34 cellular contexts compared by ENCODE assay signal in genomic region chr16:72043058-72043457, GRCh38. TPM values are rescaled to one million over a fixed set of nuclear protein-coding genes. Genes with fewer than 3 reads are reported as not detected.
"Had no signal": no experiment of that assay in that cellular context is flagged by ENCODE, and none has a peak within 500 bp of the region (broad histone marks: within the 10 kb centered on the region; RNA-seq: fewer than 3 reads in every experiment).

No MANE protein-coding gene starts in this region.

- H3K4me2 ChIP-seq: KMS-11, PC-9 had no signal

- H3K27me3 ChIP-seq: adrenal gland had no signal

- H3K4me1 ChIP-seq: adrenal gland had no signal

- H3K4me3 Mint-ChIP-seq: activated CD8-positive, alpha-beta T cell treated with anti-CD3 and anti-CD28 coated beads for 36 hours; activated naive CD4-positive, alpha-beta T cell treated with anti-CD3 and anti-CD28 coated beads for 36 hours; activated T-cell treated with anti-CD3 and anti-CD28 coated beads, Interleukin-2, amount 50 U/mL, for 72 hours; brain had no signal

- H3K9ac ChIP-seq: KMS-11 had no signal

- H3K9me3 ChIP-seq: adrenal gland had no signal

- H3K9me3 Mint-ChIP-seq: activated naive CD4-positive, alpha-beta T cell treated with anti-CD3 and anti-CD28 coated beads for 36 hours; activated naive CD4-positive, alpha-beta T cell treated with anti-CD3 and anti-CD28 coated beads, Interleukin-2, amount 50 U/mL, for 72 hours; activated T-helper 2 cell treated with anti-CD3 and anti-CD28 coated beads, Interferon-gamma antibody, Interleukin-2, Interleukin-4, amounts not matched to agents 10 μg/mL and 5 μg/mL and 100 μg/mL, durations not matched to agents 14 hours and 24 hours and 36 hours had no signal

- H3K27ac Mint-ChIP-seq: activated CD8-positive, alpha-beta T cell treated with anti-CD3 and anti-CD28 coated beads for 36 hours; activated naive CD4-positive, alpha-beta T cell treated with anti-CD3 and anti-CD28 coated beads for 36 hours; activated T-cell treated with anti-CD3 and anti-CD28 coated beads, Interleukin-2, amount 50 U/mL, for 72 hours; activated T-helper 2 cell treated with anti-CD3 and anti-CD28 coated beads, Interferon-gamma antibody, Interleukin-2, Interleukin-4, amounts not matched to agents 10 μg/mL and 5 μg/mL and 100 μg/mL, durations not matched to agents 14 hours and 24 hours and 36 hours had no signal

- H3K27ac ChIP-seq: adrenal gland, KMS-11, PC-9, RWPE1, VCaP had no signal

- DNase-seq: activated CD4-positive, alpha-beta T cell treated with anti-CD3 and anti-CD28 coated beads for 1 hour; activated CD4-positive, alpha-beta T cell treated with anti-CD3 and anti-CD28 coated beads for 48 hours; activated CD4-positive, CD25-positive, alpha-beta regulatory T cell; activated CD8-positive, alpha-beta T cell treated with anti-CD3 and anti-CD28 coated beads for 36 hours; activated gamma-delta T cell; activated naive CD4-positive, alpha-beta T cell treated with anti-CD3 and anti-CD28 coated beads for 36 hours; activated T-cell treated with anti-CD3 and anti-CD28 coated beads, Interleukin-2, amount 50 U/mL, for 1 hour; activated T-cell treated with anti-CD3 and anti-CD28 coated beads, Interleukin-2, amount 50 U/mL, for 72 hours; adrenal gland; MM.1S; MV-4-11; NCI-H1436 treated with DMSO at 0.1 percent for 48 hours; NCI-H1694 treated with DMSO at 0.1 percent for 48 hours; NCI-H2107; NCI-H2171; NCI-H510A; NCI-H526; NCI-H748 treated with DMSO at 0.1 percent for 48 hours; SW 1271; T-helper 1 cell; T-helper 2 cell; T-helper 9 cell had no signal

- H3K4me3 ChIP-seq: adrenal gland, PC-9 had no signal

- ATAC-seq: activated CD8-positive, alpha-beta T cell treated with anti-CD3 and anti-CD28 coated beads for 36 hours; activated naive CD4-positive, alpha-beta T cell treated with anti-CD3 and anti-CD28 coated beads, Interleukin-2, amount 50 U/mL, for 72 hours; activated T-cell treated with anti-CD3 and anti-CD28 coated beads, Interleukin-2, amount 50 U/mL, for 72 hours had no signal

- H3K36me3 ChIP-seq: adrenal gland had no signal

- H3K27me3 Mint-ChIP-seq: activated CD8-positive, alpha-beta T cell treated with anti-CD3 and anti-CD28 coated beads for 36 hours; brain had no signal

- H2AFZ ChIP-seq: PC-9 had no signal

RNA-seq across cellular contexts. Expression of gene HP, which starts 11.2 kb away (rescaled TPM):
- total RNA-seq: activated CD8-positive, alpha-beta memory T cell treated with anti-CD3 and anti-CD28 coated beads for 36 hours; activated CD8-positive, alpha-beta T cell treated with anti-CD3 and anti-CD28 coated beads for 36 hours; activated naive CD4-positive, alpha-beta T cell treated with anti-CD3 and anti-CD28 coated beads for 36 hours; activated naive CD4-positive, alpha-beta T cell treated with anti-CD3 and anti-CD28 coated beads, Interleukin-2, amount 50 U/mL, for 72 hours; activated T-cell treated with anti-CD3 and anti-CD28 coated beads, Interleukin-2, amount 50 U/mL, for 72 hours; activated T-helper 2 cell treated with anti-CD3 and anti-CD28 coated beads, Interferon-gamma antibody, Interleukin-2, Interleukin-4, amounts not matched to agents 10 μg/mL and 5 μg/mL and 100 μg/mL, durations not matched to agents 14 hours and 24 hours and 36 hours; astrocyte; bronchial epithelial cell; LHCN-M2; OCI-LY7; PC-9 had no signal

RNA-seq across cellular contexts. Expression of gene HPR, which starts 20.0 kb away (rescaled TPM):
- total RNA-seq: activated CD8-positive, alpha-beta memory T cell treated with anti-CD3 and anti-CD28 coated beads for 36 hours; activated CD8-positive, alpha-beta T cell treated with anti-CD3 and anti-CD28 coated beads for 36 hours; activated naive CD4-positive, alpha-beta T cell treated with anti-CD3 and anti-CD28 coated beads for 36 hours; activated naive CD4-positive, alpha-beta T cell treated with anti-CD3 and anti-CD28 coated beads, Interleukin-2, amount 50 U/mL, for 72 hours; activated T-cell treated with anti-CD3 and anti-CD28 coated beads, Interleukin-2, amount 50 U/mL, for 72 hours; activated T-helper 2 cell treated with anti-CD3 and anti-CD28 coated beads, Interferon-gamma antibody, Interleukin-2, Interleukin-4, amounts not matched to agents 10 μg/mL and 5 μg/mL and 100 μg/mL, durations not matched to agents 14 hours and 24 hours and 36 hours; astrocyte; bronchial epithelial cell; LHCN-M2; OCI-LY7; PC-9 had no signal

RNA-seq across cellular contexts. Expression of gene PKD1L3, which starts 42.9 kb away (rescaled TPM):
- total RNA-seq: activated naive CD4-positive, alpha-beta T cell treated with anti-CD3 and anti-CD28 coated beads for 36 hours; activated T-helper 2 cell treated with anti-CD3 and anti-CD28 coated beads, Interferon-gamma antibody, Interleukin-2, Interleukin-4, amounts not matched to agents 10 μg/mL and 5 μg/mL and 100 μg/mL, durations not matched to agents 14 hours and 24 hours and 36 hours; astrocyte; bronchial epithelial cell; LHCN-M2; PC-9 had no signal
